Comparison of ENCODE assay signal across 3 cellular contexts in the genomic region with DNA sequence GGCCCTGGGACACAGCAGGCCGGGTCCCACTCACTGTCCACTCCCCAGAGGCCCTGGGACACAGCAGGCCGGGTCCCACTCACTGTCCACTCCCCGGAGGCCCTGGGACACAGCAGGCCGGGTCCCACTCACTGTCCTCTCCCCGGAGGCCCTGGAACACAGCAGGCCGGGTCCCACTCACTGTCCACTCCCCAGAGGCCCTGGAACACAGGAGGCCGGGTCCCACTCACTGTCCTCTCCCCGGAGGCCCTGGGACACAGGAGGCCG. TPM values are rescaled to one million over a fixed set of nuclear protein-coding genes. Genes with fewer than 3 reads are reported as not detected.
"Had no signal": no experiment of that assay in that cellular context is flagged by ENCODE, and none has a peak within 500 bp of the region (broad histone marks: within the 10 kb centered on the region; RNA-seq: fewer than 3 reads in every experiment).

No MANE protein-coding gene starts in this region.

RNA-seq across cellular contexts. Expression of a gene that starts 18.9 kb away (rescaled TPM):
- total RNA-seq: left ventricle myocardium inferior, left ventricle myocardium superior, mesenteric fat pad had no signal
